ENCODE assay signal across 1 cellular context in the genomic region with DNA sequence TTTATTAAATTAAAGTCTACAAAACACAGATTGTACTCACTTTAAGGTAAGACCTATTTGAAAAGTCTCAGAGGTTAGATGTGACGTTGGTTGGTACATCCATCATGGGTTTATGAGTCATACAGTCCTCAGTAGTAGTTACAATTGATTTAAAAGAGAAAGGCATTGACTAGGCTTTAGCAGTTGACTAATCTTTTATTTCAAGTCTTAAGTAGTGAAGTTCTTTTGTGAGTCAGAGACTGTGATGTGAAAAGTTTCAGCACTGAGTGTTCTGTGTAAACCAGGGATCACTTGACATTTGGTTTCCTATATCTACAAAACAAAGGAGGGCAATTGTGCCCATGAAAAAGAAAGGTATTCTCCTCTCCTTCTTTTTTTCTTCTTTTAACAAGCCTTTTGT.
TF ChIP-seq lines count a peak whose summit lies in the region.

No MANE protein-coding gene starts in this region.

TF ChIP-seq in HCT116, 20 proteins besides CTCF, POLR2A, EP300 and RAD21 (continued from another document):
- peak; percentile 81 for TF ChIP-seq SP1 (IDR thresholded peaks at IDR 0.05; ENCODE audit: low read depth)
- TF ChIP-seq, protein P1, sequence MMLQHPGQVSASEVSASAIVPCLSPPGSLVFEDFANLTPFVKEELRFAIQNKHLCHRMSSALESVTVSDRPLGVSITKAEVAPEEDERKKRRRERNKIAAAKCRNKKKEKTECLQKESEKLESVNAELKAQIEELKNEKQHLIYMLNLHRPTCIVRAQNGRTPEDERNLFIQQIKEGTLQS (IDR thresholded peaks at IDR 0.05): no peak
